ENCODE assay signal across 32 cellular contexts in genomic region chr21:29387598-29387997, GRCh38.
"Had no signal": no experiment of that assay in that cellular context is flagged by ENCODE, and none has a peak within 500 bp of the region (broad histone marks: within the 10 kb centered on the region; RNA-seq: fewer than 3 reads in every experiment).

No MANE protein-coding gene starts in this region.

- H3K9me3 Mint-ChIP-seq: natural killer cell; natural killer cell treated with Interleukin-12 subunit alpha and Interleukin-12 subunit beta and Interleukin-15 and Interleukin-18, amount 100 ng/mL, for 72 hours had no signal

- H3K4me1 Mint-ChIP-seq: naive B cell; naive thymus-derived CD4-positive, alpha-beta T cell; naive thymus-derived CD8-positive, alpha-beta T cell; natural killer cell had no signal

- H3K36me3 Mint-ChIP-seq: natural killer cell; natural killer cell treated with Interleukin-12 subunit alpha and Interleukin-12 subunit beta and Interleukin-15 and Interleukin-18, amount 100 ng/mL, for 72 hours; neural progenitor cell had no signal

- H3K36me3 ChIP-seq: neural progenitor cell, neutrophil, ovary, pancreas, prostate gland, right atrium auricular region, right lobe of liver, sigmoid colon had no signal

- H3K79me2 ChIP-seq: parathyroid adenoma had no signal

- H3K4me2 ChIP-seq: neural progenitor cell, smooth muscle cell had no signal

- FAIRE-seq: pancreas, small intestine had no signal

- H3K27me3 Mint-ChIP-seq: naive B cell; naive thymus-derived CD4-positive, alpha-beta T cell; naive thymus-derived CD8-positive, alpha-beta T cell; natural killer cell treated with Interleukin-12 subunit alpha and Interleukin-12 subunit beta and Interleukin-15 and Interleukin-18, amount 100 ng/mL, for 72 hours; progenitor cell of endocrine pancreas had no signal

- H3K27ac Mint-ChIP-seq: naive B cell; naive thymus-derived CD4-positive, alpha-beta T cell; naive thymus-derived CD8-positive, alpha-beta T cell; natural killer cell; natural killer cell treated with Interleukin-12 subunit alpha and Interleukin-12 subunit beta and Interleukin-15 and Interleukin-18, amount 100 ng/mL, for 72 hours; nephron; nephron progenitor cell; neural progenitor cell; progenitor cell of endocrine pancreas had no signal

- H3K9me3 ChIP-seq: neutrophil, ovary, pancreas, prostate gland, psoas muscle, right atrium auricular region, right lobe of liver, sigmoid colon, spleen had no signal

- ATAC-seq: naive thymus-derived CD4-positive, alpha-beta T cell; naive thymus-derived CD8-positive, alpha-beta T cell; natural killer cell; natural killer cell treated with Interleukin-12 subunit alpha and Interleukin-12 subunit beta and Interleukin-15 and Interleukin-18, amount 100 ng/mL, for 72 hours; pancreas; psoas muscle; right cardiac atrium; right lobe of liver; sciatic nerve had no signal

- H3K9ac ChIP-seq: neural progenitor cell, parathyroid adenoma had no signal

- H2AFZ ChIP-seq: neural progenitor cell, parathyroid adenoma had no signal

- DNase-seq: naive B cell; naive thymus-derived CD4-positive, alpha-beta T cell; naive thymus-derived CD8-positive, alpha-beta T cell; natural killer cell; nephron progenitor cell; nucleus accumbens; occipital lobe; ovary; pancreas; posterior cingulate gyrus; psoas muscle; retina; right cardiac atrium; right lobe of liver; sigmoid colon; small intestine; spleen; stimulated activated CD4-positive, alpha-beta T cell treated with anti-CD3 and anti-CD28 coated beads, Interleukin-12 subunit alpha, Interleukin-12 subunit beta, amount 100 ng/mL, for 4 hours; stimulated activated CD4-positive, alpha-beta T cell treated with anti-CD3 and anti-CD28 coated beads, Interleukin-15, amount 100 ng/mL, for 24 hours; stimulated activated CD4-positive, alpha-beta T cell treated with anti-CD3 and anti-CD28 coated beads, Interleukin-1b, Interleukin-23, amount 100 ng/mL, for 48 hours; stimulated activated CD4-positive, alpha-beta T cell treated with anti-CD3 and anti-CD28 coated beads, Interleukin-2, amount 100 ng/mL, for 24 hours had no signal

- H3K27me3 ChIP-seq: neural progenitor cell, neutrophil, ovary, pancreas, right atrium auricular region, right lobe of liver, sigmoid colon, spleen had no signal

- H3K4me1 ChIP-seq: neural progenitor cell, pancreas, parathyroid adenoma, prostate gland, psoas muscle, right atrium auricular region, right lobe of liver, sigmoid colon, spleen had no signal

- H3K27ac ChIP-seq: neural progenitor cell, neutrophil, ovary, pancreas, parathyroid adenoma, prostate gland, psoas muscle, right atrium auricular region, right lobe of liver, sigmoid colon, skin epidermis, spleen had no signal

- H3K4me3 ChIP-seq: neural progenitor cell, ovary, pancreas, prostate gland, psoas muscle, right atrium auricular region, right lobe of liver, sigmoid colon, skin epidermis, smooth muscle cell, spleen had no signal

- H3K4me3 Mint-ChIP-seq: naive B cell; naive thymus-derived CD4-positive, alpha-beta T cell; naive thymus-derived CD8-positive, alpha-beta T cell; natural killer cell; natural killer cell treated with Interleukin-12 subunit alpha and Interleukin-12 subunit beta and Interleukin-15 and Interleukin-18, amount 100 ng/mL, for 72 hours; nephron; nephron progenitor cell; neural progenitor cell had no signal
